Comparison of ENCODE assay signal across 17 cellular contexts in the genomic region with DNA sequence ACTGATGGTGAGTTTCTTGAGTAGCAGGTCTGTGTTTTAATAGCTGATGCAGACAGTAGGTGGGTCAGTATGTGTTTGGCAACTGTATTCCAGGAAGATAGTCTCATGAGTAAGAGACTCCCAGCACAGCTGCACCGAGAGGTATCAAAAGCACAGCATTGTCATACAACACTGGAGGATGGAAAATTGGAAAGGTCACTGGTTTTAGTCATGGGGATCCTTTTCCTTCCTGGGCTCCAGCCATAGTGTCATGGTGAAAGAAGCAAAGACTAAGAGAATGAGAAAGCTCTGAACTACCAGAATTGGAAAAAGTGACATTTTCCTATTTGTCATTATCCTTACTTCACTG.
DNase-seq lines count a peak whose midpoint lies in the region; ATAC-seq, FAIRE-seq and TF ChIP-seq lines count a peak whose summit lies in the region.
"Had no signal": no experiment of that assay in that cellular context is flagged by ENCODE, and none has a peak within 500 bp of the region (broad histone marks: within the 10 kb centered on the region; RNA-seq: fewer than 3 reads in every experiment).

No MANE protein-coding gene starts in this region.

- H3K27me3 ChIP-seq in neural progenitor cell (no peaks in the 10 kb centered on the region), body of pancreas (no peaks in the 10 kb centered on the region), hepatocyte (no peaks in the 10 kb centered on the region)
- H3K27me3 ChIP-seq: neutrophil, upper lobe of left lung had no signal

- 0% methylated on average over 1 of the region's 1 CpG for WGBS in A549 (ENCODE audit: missing lambda C conversion rate)
- 62 to 67% methylated on average over 1 of the region's 1 CpG for WGBS in body of pancreas, 2 donors
- WGBS in hepatocyte (ENCODE audit: low lambda C conversion rate, missing lambda C conversion rate), result 88% methylated on average over 1 of the region's 1 CpG

- H3K9me3 ChIP-seq in A549, result no peaks in the 10 kb centered on the region
- H3K9me3 ChIP-seq in neural progenitor cell (ENCODE audit: low read depth), result no peaks in the 10 kb centered on the region
- H3K9me3 ChIP-seq in body of pancreas, result no peaks in the 10 kb centered on the region
- H3K9me3 ChIP-seq in hepatocyte (ENCODE audit: low read depth), result no peaks in the 10 kb centered on the region
- H3K9me3 ChIP-seq: neutrophil, upper lobe of left lung had no signal

- H3K9me2 ChIP-seq in hepatocyte (replicated peaks; ENCODE audit: insufficient read depth), result no peaks in the 10 kb centered on the region

- peaks cover 30% of the 10 kb centered on the region for H3K4me1 Mint-ChIP-seq in neural progenitor cell
- H3K4me1 Mint-ChIP-seq: activated B cell treated with CpG ODN at 0.5 μM for 24 hours, IgD-negative memory B cell had no signal

- intact Hi-C loops in body of pancreas (cut with DNase I), result no loop called here

- DNase-seq in A549 (ENCODE audit: low read depth in 1 of 2, low spot score in 1 of 2), result no peak
- peak; percentile 59 for DNase-seq in RPMI7951 (ENCODE audit: low read depth)
- no peak for DNase-seq in neural progenitor cell (ENCODE audit: low spot score)
- DNase-seq in body of pancreas, result no peak
- no peak for DNase-seq in hepatocyte (ENCODE audit: low spot score)
- no peak for DNase-seq in mesenteric fat pad (ENCODE audit: low spot score)
- no peak for DNase-seq in CD1c-positive myeloid dendritic cell (ENCODE audit: extremely low spot score)
- DNase-seq: activated B cell treated with CpG ODN at 0.5 μM for 24 hours; activated CD8-positive, alpha-beta memory T cell treated with anti-CD3 and anti-CD28 coated beads, Interleukin-2, amount 50 U/mL, for 4 hours; effector CD8-positive, alpha-beta T cell; OCI-M1; stimulated activated CD4-positive, alpha-beta T cell treated with anti-CD3 and anti-CD28 coated beads, Interleukin-15, amount 100 ng/mL, for 24 hours; SW 1271; upper lobe of left lung had no signal

- H3K4me1 ChIP-seq in A549, result peaks cover 57% of the 10 kb centered on the region
- peaks cover 37% of the 10 kb centered on the region for H3K4me1 ChIP-seq in neural progenitor cell
- H3K4me1 ChIP-seq in body of pancreas, result no peaks in the 10 kb centered on the region
- peaks cover 4% of the 10 kb centered on the region for H3K4me1 ChIP-seq in hepatocyte (ENCODE audit: insufficient read depth)
- H3K4me1 ChIP-seq: upper lobe of left lung had no signal

- H3K27me3 Mint-ChIP-seq in neural progenitor cell (ENCODE audit: insufficient read depth, low read depth), result peaks cover under 1% of the 10 kb centered on the region

- H3K27ac ChIP-seq in A549, result peak overlapping the region in 1 of 2 experiments; percentile 73; a peak in 3 of 6 replicates
- H3K27ac ChIP-seq in neural progenitor cell, result peak overlapping the region; percentile 81
- no peak overlapping the region for H3K27ac ChIP-seq in body of pancreas
- no peak overlapping the region for H3K27ac ChIP-seq in hepatocyte
- H3K27ac ChIP-seq: neutrophil, upper lobe of left lung had no signal

- peak overlapping the region; percentile 60 for H3K4me3 Mint-ChIP-seq in neural progenitor cell
- H3K4me3 Mint-ChIP-seq: activated B cell treated with CpG ODN at 0.5 μM for 24 hours, IgD-negative memory B cell had no signal

- H3K27ac Mint-ChIP-seq in neural progenitor cell, result peak overlapping the region; percentile 95
- H3K27ac Mint-ChIP-seq: activated B cell treated with CpG ODN at 0.5 μM for 24 hours, IgD-negative memory B cell had no signal

- no peak overlapping the region for H3K4me3 ChIP-seq in A549
- H3K4me3 ChIP-seq in neural progenitor cell, result no peak overlapping the region
- no peak overlapping the region for H3K4me3 ChIP-seq in body of pancreas
- H3K4me3 ChIP-seq in hepatocyte, result no peak overlapping the region
- H3K4me3 ChIP-seq: upper lobe of left lung had no signal

- H3K9ac ChIP-seq in neural progenitor cell, result no peak overlapping the region

- CTCF ChIA-PET in A549 (lab: Yijun Ruan, JAX), result no interaction called here

- TF ChIP-seq RAD21 in A549 (conservative IDR thresholded peaks at IDR 0.05 in 1 of 2, IDR thresholded peaks at IDR 0.05 in 1 of 2), result no peak

- TF ChIP-seq EP300 in A549 (IDR thresholded peaks at IDR 0.05), result no peak

- TF ChIP-seq CTCF in A549 (IDR thresholded peaks at IDR 0.05), result no peak
- no peak for TF ChIP-seq CTCF in neural progenitor cell (IDR thresholded peaks at IDR 0.05)
- no peak for TF ChIP-seq CTCF in body of pancreas (IDR thresholded peaks at IDR 0.05)
- TF ChIP-seq CTCF in hepatocyte (IDR thresholded peaks at IDR 0.05; ENCODE audit: poor library complexity), result no peak

- peak overlapping the region; percentile 27 for H3K4me2 ChIP-seq in A549
- peak overlapping the region; percentile 63 for H3K4me2 ChIP-seq in neural progenitor cell
- H3K4me2 ChIP-seq in hepatocyte, result no peak overlapping the region

- FAIRE-seq in A549 (lab: Jason Lieb, UNC), result no peak

- no peaks in the 10 kb centered on the region for H3K79me2 ChIP-seq in neural progenitor cell (ENCODE audit: low read depth)
- peaks cover 6% of the 10 kb centered on the region for H3K79me2 ChIP-seq in hepatocyte

- no peaks in the 10 kb centered on the region for H4K20me1 ChIP-seq in neural progenitor cell (ENCODE audit: low read depth)
- no peaks in the 10 kb centered on the region for H4K20me1 ChIP-seq in hepatocyte (ENCODE audit: insufficient read depth, poor library complexity, severe bottlenecking)

- POLR2A ChIA-PET in A549 (lab: Yijun Ruan, JAX), result no interaction called here

- peak; percentile 30 to 34; a peak in 4 of 6 replicates for ATAC-seq in A549
- peak; percentile 40 for ATAC-seq in esophagus mucosa
- ATAC-seq in body of pancreas, result no peak

- H3K36me3 ChIP-seq in neural progenitor cell, result no peaks in the 10 kb centered on the region
- no peaks in the 10 kb centered on the region for H3K36me3 ChIP-seq in body of pancreas (replicated peaks in 1 of 2; ENCODE audit: insufficient read depth in 1 of 2, low read depth in 2 of 2)
- no peaks in the 10 kb centered on the region for H3K36me3 ChIP-seq in hepatocyte (replicated peaks; ENCODE audit: insufficient read depth, low read depth)
- H3K36me3 ChIP-seq: neutrophil, upper lobe of left lung had no signal

- H3K9me3 Mint-ChIP-seq in neural progenitor cell, result no peaks in the 10 kb centered on the region
- H3K9me3 Mint-ChIP-seq: activated B cell treated with CpG ODN at 0.5 μM for 24 hours had no signal

- H2AFZ ChIP-seq in neural progenitor cell (replicated peaks) (peak overlapping the region; percentile 48), hepatocyte (no peak overlapping the region)

- H3F3A ChIP-seq in neural progenitor cell (ENCODE audit: low read depth), result peaks cover 20% of the 10 kb centered on the region

- H3K36me3 Mint-ChIP-seq in neural progenitor cell, result no peaks in the 10 kb centered on the region
- H3K36me3 Mint-ChIP-seq: IgD-negative memory B cell had no signal

- TF ChIP-seq POLR2A in A549 (IDR thresholded peaks at IDR 0.05; ENCODE audit: low read length) (no peak), body of pancreas (IDR thresholded peaks at IDR 0.05) (no peak)

TF ChIP-seq in A549, 52 proteins besides CTCF, POLR2A, EP300 and RAD21:
- TF ChIP-seq CBX2 (IDR thresholded peaks at IDR 0.05; ENCODE audit: borderline replicate concordance, low read depth) (no peak), ZFP36 (IDR thresholded peaks at IDR 0.05; ENCODE audit: borderline replicate concordance, partially characterized antibody) (no peak), KDM5A (IDR thresholded peaks at IDR 0.05) (no peak)
